ENCODE assay signal across 9 cellular contexts in the genomic region with DNA sequence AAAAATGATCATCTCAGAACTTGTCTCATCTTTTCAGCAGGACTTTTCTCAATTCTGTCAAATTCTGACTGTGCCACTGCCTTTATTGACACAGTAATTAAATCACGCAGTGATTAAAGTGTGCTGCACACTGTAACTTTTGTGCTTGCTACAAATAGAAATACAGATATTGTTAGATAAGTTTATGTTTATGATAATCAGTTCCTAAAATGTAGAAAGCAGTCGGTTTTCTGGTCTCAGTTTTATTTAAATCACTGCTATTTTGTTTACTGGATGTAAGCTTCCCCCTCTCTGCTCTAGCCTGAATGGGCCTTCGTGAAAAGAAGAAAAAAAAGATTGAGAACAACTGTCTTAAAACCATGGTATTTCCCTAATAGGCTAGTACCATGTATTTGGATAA.
DNase-seq lines count a peak whose midpoint lies in the region; ATAC-seq and TF ChIP-seq lines count a peak whose summit lies in the region.
"Had no signal": no experiment of that assay in that cellular context is flagged by ENCODE, and none has a peak within 500 bp of the region (broad histone marks: within the 10 kb centered on the region; RNA-seq: fewer than 3 reads in every experiment).

No MANE protein-coding gene starts in this region.

- peak overlapping the region; percentile 98 to 100 (median 98) for H3K27ac Mint-ChIP-seq in CD4-positive, alpha-beta memory T cell

- peaks cover 0 to 2% (median 0%) of the 10 kb centered on the region in 8 donors for H3K9me3 Mint-ChIP-seq in CD4-positive, alpha-beta memory T cell

- CTCF ChIA-PET in CD4-positive, alpha-beta memory T cell (lab: Charles Lee; ENCODE audit: partially characterized antibody) = interaction anchor here (0.9 to 3.3 kb wide), 5 partner anchors 66 to 958 kb away, joined by 3 to 41 read pairs (median 9); partner anchors contain the start of genes PDS5B and RFC3

- H3K27me3 Mint-ChIP-seq in CD4-positive, alpha-beta memory T cell = no peaks in the 10 kb centered on the region

- no peak for TF ChIP-seq CTCF in neutrophil (IDR thresholded peaks at IDR 0.05)

- no peak for DNase-seq in CD4-positive, alpha-beta memory T cell
- DNase-seq in NCI-H146 treated with DMSO at 0.1 percent for 48 hours (lab: John Stamatoyannopoulos, UW; ENCODE audit: unreplicated experiment) (peak; percentile 21), sciatic nerve (ENCODE audit: low spot score) (no peak)
- DNase-seq: NCI-H1694 had no signal

- H3K27ac ChIP-seq in CD4-positive, alpha-beta memory T cell (ENCODE audit: low read depth, low read length) = peak overlapping the region; percentile 96
- H3K27ac ChIP-seq in cingulate gyrus (ENCODE audit: low read depth, low read length) = peak overlapping the region; percentile 91
- H3K27ac ChIP-seq in neutrophil = peak overlapping the region; percentile 93

- no peaks in the 10 kb centered on the region for H3K27me3 ChIP-seq in CD4-positive, alpha-beta memory T cell (ENCODE audit: insufficient read depth, low read length)
- no peaks in the 10 kb centered on the region for H3K27me3 ChIP-seq in neutrophil

- POLR2A ChIA-PET in CD4-positive, alpha-beta memory T cell (lab: Charles Lee; ENCODE audit: partially characterized antibody) = interaction anchor here (2.0 to 2.4 kb wide), 4 partner anchors 179 to 1229 kb away, joined by 12 to 24 read pairs (median 14); partner anchors contain the start of genes BRCA2, N4BP2L1, RFC3 and ZAR1L

- ATAC-seq in sciatic nerve (no peak), HG03378 (IDR thresholded peaks at IDR 0.05; ENCODE audit: unreplicated experiment) (no peak), HG02759 (IDR thresholded peaks at IDR 0.05; ENCODE audit: unreplicated experiment) (no peak), HG03095 (IDR thresholded peaks at IDR 0.05; ENCODE audit: unreplicated experiment) (no peak)

- no peak overlapping the region for H3K4me3 ChIP-seq in CD4-positive, alpha-beta memory T cell (ENCODE audit: low read length in 2 of 2)
- H3K4me3 ChIP-seq in neutrophil (ENCODE audit: low read depth in 1 of 2, low read length in 1 of 2) = no peak overlapping the region

- no peaks in the 10 kb centered on the region for H3K9me3 ChIP-seq in CD4-positive, alpha-beta memory T cell (ENCODE audit: control insufficient read depth in 1 of 2, low read length in 2 of 2)
- H3K9me3 ChIP-seq in neutrophil = no peaks in the 10 kb centered on the region

- intact Hi-C loops in CD4-positive, alpha-beta memory T cell (cut with micrococcal nuclease) = loop anchor here (5.0 kb wide), 2 partner anchors 133 to 892 kb away; no protein-coding TSS in a partner anchor
- intact Hi-C loops in sciatic nerve (cut with DNase I) = no loop called here

- peaks cover 28 to 53% (median 37%) of the 10 kb centered on the region in 4 donors for H3K4me1 Mint-ChIP-seq in CD4-positive, alpha-beta memory T cell

- no peaks in the 10 kb centered on the region for H3K36me3 ChIP-seq in CD4-positive, alpha-beta memory T cell (ENCODE audit: insufficient read depth, low read length)
- no peaks in the 10 kb centered on the region for H3K36me3 ChIP-seq in neutrophil

- peaks cover 43% of the 10 kb centered on the region for H3K4me1 ChIP-seq in CD4-positive, alpha-beta memory T cell (ENCODE audit: insufficient read depth, low read length)
- peaks cover 31 to 32% of the 10 kb centered on the region in 2 experiments for H3K4me1 ChIP-seq in neutrophil (ENCODE audit: control insufficient read depth in 1 of 2, insufficient read depth in 1 of 2, low read depth in 1 of 2, low read length in 1 of 2)

- H3K4me3 Mint-ChIP-seq in CD4-positive, alpha-beta memory T cell = peak overlapping the region in 4 of 8 donors; percentile 26 to 97 (median 94)

- H3K36me3 Mint-ChIP-seq in CD4-positive, alpha-beta memory T cell = peaks cover 0 to 4% of the 10 kb centered on the region in 2 donors
